23 cellular contexts compared by ENCODE assay signal in the genomic region with DNA sequence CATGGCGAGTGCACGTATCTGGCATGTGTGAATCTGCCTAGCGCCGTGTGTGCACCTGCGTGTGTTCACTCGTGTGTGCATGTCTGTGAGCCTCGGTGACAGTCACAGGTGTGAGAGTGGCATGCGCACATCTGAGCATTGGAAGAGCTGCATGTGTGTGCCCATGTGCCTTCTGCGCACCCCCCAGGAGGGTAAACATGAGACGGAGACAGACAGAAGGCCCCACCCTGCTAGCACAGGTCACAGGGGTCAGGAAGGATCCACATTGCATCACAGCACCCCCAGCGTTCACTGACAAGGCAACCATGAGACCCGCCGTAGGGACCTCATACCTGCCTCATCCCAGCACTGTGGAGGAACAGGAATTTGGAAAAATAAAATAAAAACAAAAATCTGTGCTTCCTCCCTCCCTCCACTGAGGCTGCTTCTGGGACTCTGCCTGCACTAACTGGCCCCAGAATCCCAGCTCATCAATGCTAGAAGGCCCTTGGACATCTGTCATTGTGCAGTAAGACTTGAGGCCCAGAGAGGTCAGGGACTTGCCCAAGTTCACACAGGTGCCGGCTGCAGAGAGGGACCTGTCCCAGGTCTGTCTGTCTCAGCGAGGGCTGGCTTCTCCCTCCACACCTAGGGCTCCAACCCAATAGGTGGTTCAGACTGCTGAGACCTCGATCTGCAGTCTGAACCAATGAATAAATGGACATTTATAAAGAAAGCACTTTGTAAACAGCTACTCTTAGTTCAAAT.
"Had no signal": no experiment of that assay in that cellular context is flagged by ENCODE, and none has a peak within 500 bp of the region (broad histone marks: within the 10 kb centered on the region; RNA-seq: fewer than 3 reads in every experiment).

No MANE protein-coding gene starts in this region.

- H3K9me3 ChIP-seq: ascending aorta had no signal

- H3K27ac ChIP-seq: ascending aorta, PC-9, WERI-Rb-1 had no signal

- H3K36me3 ChIP-seq: ascending aorta, WERI-Rb-1 had no signal

- ATAC-seq: activated CD8-positive, alpha-beta T cell treated with anti-CD3 and anti-CD28 coated beads for 36 hours had no signal

- H3K27me3 Mint-ChIP-seq: activated CD4-positive, alpha-beta T cell treated with anti-CD3 and anti-CD28 coated beads, Interleukin-2, amount 10 ng/mL, durations not matched to agents 24 days and 14 days; activated CD8-positive, alpha-beta T cell treated with anti-CD3 and anti-CD28 coated beads for 36 hours; activated naive CD4-positive, alpha-beta T cell treated with anti-CD3 and anti-CD28 coated beads, Interleukin-2, amount 50 U/mL, for 24 hours; activated naive CD8-positive, alpha-beta T cell treated with anti-CD3 and anti-CD28 coated beads, Interleukin-2, amount 10 ng/mL, durations not matched to agents 7 days and 5 days; activated T-cell treated with anti-CD3 and anti-CD28 coated beads, Interleukin-2, amount 50 U/mL, for 24 hours had no signal

- H2AFZ ChIP-seq: PC-9 had no signal

- H3K4me2 ChIP-seq: PC-9 had no signal

- DNase-seq: activated CD4-positive, alpha-beta T cell treated with anti-CD3 and anti-CD28 coated beads, Interleukin-2, amount 10 ng/mL, durations not matched to agents 24 days and 14 days; activated CD4-positive, alpha-beta T cell treated with anti-CD3 and anti-CD28 coated beads, Interleukin-2, amount 50 U/mL, for 4 hours; activated CD8-positive, alpha-beta T cell treated with anti-CD3 and anti-CD28 coated beads for 36 hours; activated gamma-delta T cell; activated naive CD4-positive, alpha-beta T cell treated with Interleukin-2 at 50 U/mL for 16 hours; activated naive CD8-positive, alpha-beta T cell treated with anti-CD3 and anti-CD28 coated beads, Interleukin-2, amount 10 ng/mL, durations not matched to agents 7 days and 5 days; activated T-cell treated with anti-CD3 and anti-CD28 coated beads, Interleukin-2, amount 50 U/mL, for 24 hours; amygdala; NCI-H1105; NCI-H1417 treated with DMSO at 0.1 percent for 48 hours; NCI-H187 treated with DMSO at 0.1 percent for 48 hours; NCI-H345; NCI-H524 treated with DMSO at 0.1 percent for 48 hours; NK-92 treated with Interleukin-12 subunit alpha and Interleukin-12 subunit beta, amount 100 ng/mL, for 24 hours; PC-9; Right ventricle myocardium superior; SW 1271; T-helper 1 cell; T1000; WERI-Rb-1 had no signal

- H3K27ac Mint-ChIP-seq: activated CD4-positive, alpha-beta T cell treated with anti-CD3 and anti-CD28 coated beads, Interleukin-2, amount 10 ng/mL, durations not matched to agents 24 days and 14 days; activated CD8-positive, alpha-beta T cell treated with anti-CD3 and anti-CD28 coated beads for 36 hours; activated naive CD4-positive, alpha-beta T cell treated with anti-CD3 and anti-CD28 coated beads, Interleukin-2, amount 50 U/mL, for 24 hours; activated naive CD8-positive, alpha-beta T cell treated with anti-CD3 and anti-CD28 coated beads, Interleukin-2, amount 10 ng/mL, durations not matched to agents 7 days and 5 days; activated T-cell treated with anti-CD3 and anti-CD28 coated beads, Interleukin-2, amount 50 U/mL, for 24 hours; activated T-helper 2 cell treated with anti-CD3 and anti-CD28 coated beads, Interferon-gamma antibody, Interleukin-2, Interleukin-4, amounts not matched to agents 10 μg/mL and 5 μg/mL and 100 μg/mL, durations not matched to agents 14 hours and 24 hours and 36 hours had no signal

- H3K4me3 ChIP-seq: ascending aorta, PC-9 had no signal

- H3K27me3 ChIP-seq: ascending aorta had no signal

- H3K9me3 Mint-ChIP-seq: activated CD4-positive, alpha-beta T cell treated with anti-CD3 and anti-CD28 coated beads, Interleukin-2, amount 10 ng/mL, durations not matched to agents 24 days and 14 days; activated CD8-positive, alpha-beta T cell treated with anti-CD3 and anti-CD28 coated beads for 36 hours; activated naive CD4-positive, alpha-beta T cell treated with anti-CD3 and anti-CD28 coated beads, Interleukin-2, amount 50 U/mL, for 24 hours; activated naive CD8-positive, alpha-beta T cell treated with anti-CD3 and anti-CD28 coated beads, Interleukin-2, amount 10 ng/mL, durations not matched to agents 7 days and 5 days; activated T-cell treated with anti-CD3 and anti-CD28 coated beads, Interleukin-2, amount 50 U/mL, for 24 hours; activated T-helper 2 cell treated with anti-CD3 and anti-CD28 coated beads, Interferon-gamma antibody, Interleukin-2, Interleukin-4, amounts not matched to agents 10 μg/mL and 5 μg/mL and 100 μg/mL, durations not matched to agents 14 hours and 24 hours and 36 hours had no signal

- H3K4me3 Mint-ChIP-seq: activated CD4-positive, alpha-beta T cell treated with anti-CD3 and anti-CD28 coated beads, Interleukin-2, amount 10 ng/mL, durations not matched to agents 24 days and 14 days; activated CD8-positive, alpha-beta T cell treated with anti-CD3 and anti-CD28 coated beads for 36 hours; activated naive CD4-positive, alpha-beta T cell treated with anti-CD3 and anti-CD28 coated beads, Interleukin-2, amount 50 U/mL, for 24 hours; activated naive CD8-positive, alpha-beta T cell treated with anti-CD3 and anti-CD28 coated beads, Interleukin-2, amount 10 ng/mL, durations not matched to agents 7 days and 5 days; activated T-cell treated with anti-CD3 and anti-CD28 coated beads, Interleukin-2, amount 50 U/mL, for 24 hours had no signal
